Comparison of ENCODE assay signal across 30 cellular contexts in genomic region chr14:37019488-37019887, GRCh38.
"Had no signal": no experiment of that assay in that cellular context is flagged by ENCODE, and none has a peak within 500 bp of the region (broad histone marks: within the 10 kb centered on the region; RNA-seq: fewer than 3 reads in every experiment).

No MANE protein-coding gene starts in this region.

- ATAC-seq: activated naive CD8-positive, alpha-beta T cell treated with anti-CD3 and anti-CD28 coated beads, Interleukin-2, amount 50 U/mL, for 24 hours; activated T-cell treated with anti-CD3 and anti-CD28 coated beads, Interleukin-2, amount 50 U/mL, for 4 hours; esophagus mucosa; foreskin keratinocyte; heart left ventricle; left colon; naive thymus-derived CD4-positive, alpha-beta T cell; pancreas; stimulated activated effector memory CD8-positive, alpha-beta T cell treated with anti-CD3 and anti-CD28 coated beads, Interleukin-12 subunit alpha, Interleukin-12 subunit beta, amount 100 ng/mL, for 72 hours had no signal

- H3K4me3 ChIP-seq: heart left ventricle, pancreas, prostate gland, sigmoid colon, thoracic aorta had no signal

- H3K27ac Mint-ChIP-seq: activated CD4-positive, alpha-beta memory T cell treated with anti-CD3 and anti-CD28 coated beads, Interleukin-2, amount 10 ng/mL, durations not matched to agents 7 days and 5 days; activated CD4-positive, alpha-beta T cell treated with anti-CD3 and anti-CD28 coated beads, Interleukin-2, amount 10 ng/mL, durations not matched to agents 7 days and 5 days; activated naive CD4-positive, alpha-beta T cell treated with anti-CD3 and anti-CD28 coated beads, Interleukin-2, amount 50 U/mL, for 24 hours; activated naive CD8-positive, alpha-beta T cell treated with anti-CD3 and anti-CD28 coated beads, Interleukin-2, amount 50 U/mL, for 24 hours; activated T-helper 2 cell treated with anti-CD3 and anti-CD28 coated beads, Interferon-gamma antibody, Interleukin-2, Interleukin-4, amounts not matched to agents 10 μg/mL and 5 μg/mL and 100 μg/mL, durations not matched to agents 14 hours and 24 hours and 36 hours; immature natural killer cell; naive thymus-derived CD4-positive, alpha-beta T cell; stimulated activated effector memory CD8-positive, alpha-beta T cell treated with anti-CD3 and anti-CD28 coated beads, Interleukin-12 subunit alpha, Interleukin-12 subunit beta, amount 100 ng/mL, for 72 hours; stimulated activated naive CD8-positive, alpha-beta T cell treated with anti-CD3 and anti-CD28 coated beads, Interleukin-15, Interleukin-2, amounts not matched to agents 100 ng/mL and 50 ng/mL, for 24 hours had no signal

- H3K9me3 ChIP-seq: heart left ventricle, pancreas, prostate gland, sigmoid colon, thoracic aorta had no signal

- H3K27me3 Mint-ChIP-seq: activated CD4-positive, alpha-beta memory T cell treated with anti-CD3 and anti-CD28 coated beads, Interleukin-2, amount 10 ng/mL, durations not matched to agents 7 days and 5 days; activated CD4-positive, alpha-beta T cell treated with anti-CD3 and anti-CD28 coated beads, Interleukin-2, amount 10 ng/mL, durations not matched to agents 7 days and 5 days; activated naive CD4-positive, alpha-beta T cell treated with anti-CD3 and anti-CD28 coated beads, Interleukin-2, amount 50 U/mL, for 24 hours; activated naive CD8-positive, alpha-beta T cell treated with anti-CD3 and anti-CD28 coated beads, Interleukin-2, amount 50 U/mL, for 24 hours; naive thymus-derived CD4-positive, alpha-beta T cell; stimulated activated naive CD8-positive, alpha-beta T cell treated with anti-CD3 and anti-CD28 coated beads, Interleukin-15, Interleukin-2, amounts not matched to agents 100 ng/mL and 50 ng/mL, for 24 hours had no signal

- H3K9me3 Mint-ChIP-seq: activated CD4-positive, alpha-beta T cell treated with anti-CD3 and anti-CD28 coated beads, Interleukin-2, amount 10 ng/mL, durations not matched to agents 7 days and 5 days had no signal

- H3K27ac ChIP-seq: foreskin keratinocyte, heart left ventricle, pancreas, prostate gland, sigmoid colon, thoracic aorta had no signal

- H3K36me3 Mint-ChIP-seq: activated naive CD4-positive, alpha-beta T cell treated with anti-CD3 and anti-CD28 coated beads, Interleukin-2, amount 50 U/mL, for 24 hours; immature natural killer cell; stimulated activated effector memory CD8-positive, alpha-beta T cell treated with anti-CD3 and anti-CD28 coated beads, Interleukin-12 subunit alpha, Interleukin-12 subunit beta, amount 100 ng/mL, for 72 hours had no signal

- H3K27me3 ChIP-seq: foreskin keratinocyte, heart left ventricle, pancreas, sigmoid colon had no signal

- H3K4me3 Mint-ChIP-seq: activated CD4-positive, alpha-beta memory T cell treated with anti-CD3 and anti-CD28 coated beads, Interleukin-2, amount 10 ng/mL, durations not matched to agents 7 days and 5 days; activated CD4-positive, alpha-beta T cell treated with anti-CD3 and anti-CD28 coated beads, Interleukin-2, amount 10 ng/mL, durations not matched to agents 7 days and 5 days; activated naive CD4-positive, alpha-beta T cell treated with anti-CD3 and anti-CD28 coated beads, Interleukin-2, amount 50 U/mL, for 24 hours; activated naive CD8-positive, alpha-beta T cell treated with anti-CD3 and anti-CD28 coated beads, Interleukin-2, amount 50 U/mL, for 24 hours; activated T-cell treated with anti-CD3 and anti-CD28 coated beads, Interleukin-2, amount 50 U/mL, for 4 hours; immature natural killer cell; naive thymus-derived CD4-positive, alpha-beta T cell; neural crest cell; stimulated activated effector memory CD8-positive, alpha-beta T cell treated with anti-CD3 and anti-CD28 coated beads, Interleukin-12 subunit alpha, Interleukin-12 subunit beta, amount 100 ng/mL, for 72 hours; stimulated activated naive CD8-positive, alpha-beta T cell treated with anti-CD3 and anti-CD28 coated beads, Interleukin-15, Interleukin-2, amounts not matched to agents 100 ng/mL and 50 ng/mL, for 24 hours had no signal

- H3K4me1 ChIP-seq: heart left ventricle, pancreas, prostate gland, sigmoid colon had no signal

- H3K4me1 Mint-ChIP-seq: activated CD4-positive, alpha-beta memory T cell treated with anti-CD3 and anti-CD28 coated beads, Interleukin-2, amount 10 ng/mL, durations not matched to agents 7 days and 5 days; activated CD4-positive, alpha-beta T cell treated with anti-CD3 and anti-CD28 coated beads, Interleukin-2, amount 10 ng/mL, durations not matched to agents 7 days and 5 days; activated naive CD4-positive, alpha-beta T cell treated with anti-CD3 and anti-CD28 coated beads, Interleukin-2, amount 50 U/mL, for 24 hours; activated naive CD8-positive, alpha-beta T cell treated with anti-CD3 and anti-CD28 coated beads, Interleukin-2, amount 50 U/mL, for 24 hours; immature natural killer cell; naive thymus-derived CD4-positive, alpha-beta T cell; stimulated activated effector memory CD8-positive, alpha-beta T cell treated with anti-CD3 and anti-CD28 coated beads, Interleukin-12 subunit alpha, Interleukin-12 subunit beta, amount 100 ng/mL, for 72 hours had no signal

- H3K36me3 ChIP-seq: heart left ventricle, pancreas, prostate gland, sigmoid colon, thoracic aorta had no signal

- DNase-seq: activated CD4-positive, alpha-beta memory T cell treated with anti-CD3 and anti-CD28 coated beads, Interleukin-2, amount 10 ng/mL, durations not matched to agents 7 days and 5 days; activated CD4-positive, alpha-beta T cell treated with anti-CD3 and anti-CD28 coated beads for 1 hour; activated CD4-positive, alpha-beta T cell treated with anti-CD3 and anti-CD28 coated beads, Interleukin-2, amount 10 ng/mL, durations not matched to agents 7 days and 5 days; activated naive CD8-positive, alpha-beta T cell treated with anti-CD3 and anti-CD28 coated beads, Interleukin-2, amount 50 U/mL, for 24 hours; activated T-cell treated with anti-CD3 and anti-CD28 coated beads, Interleukin-2, amount 50 U/mL, for 4 hours; amygdala; caudate nucleus; foreskin keratinocyte; heart left ventricle; hypothalamus; immature natural killer cell; kidney; left colon; mammary epithelial cell; midbrain; naive thymus-derived CD4-positive, alpha-beta T cell; nucleus accumbens; pancreas; sigmoid colon; small intestine; stimulated activated CD4-positive, alpha-beta T cell treated with anti-CD3 and anti-CD28 coated beads, Interleukin-4, amount 100 ng/mL, for 24 hours; trophoblast cell had no signal
